Comparison of ENCODE assay signal across 1 cellular context in genomic region chr22:41539146-41540005, GRCh38.
TF ChIP-seq lines count a peak whose summit lies in the region.

No MANE protein-coding gene starts in this region.

TF ChIP-seq in GM23338, 12 proteins besides CTCF, POLR2A, EP300 and RAD21:
- TF ChIP-seq STAT1 (IDR thresholded peaks at IDR 0.05; ENCODE audit: unreplicated experiment) (no peak), ZNF114 (CRISPR knock-in tag; IDR thresholded peaks at IDR 0.05) (no peak), POLR2AphosphoS5 (IDR thresholded peaks at IDR 0.05; ENCODE audit: low read depth) (no peak), EZH2phosphoT487 (IDR thresholded peaks at IDR 0.05; ENCODE audit: unreplicated experiment) (no peak), NANOG (IDR thresholded peaks at IDR 0.05; ENCODE audit: borderline replicate concordance) (no peak), ZNF462 (CRISPR knock-in tag; IDR thresholded peaks at IDR 0.05) (no peak), ZNF331 (CRISPR knock-in tag; IDR thresholded peaks at IDR 0.05; ENCODE audit: low read depth) (no peak), REST (IDR thresholded peaks at IDR 0.05; ENCODE audit: unreplicated experiment) (no peak), JUNB (IDR thresholded peaks at IDR 0.05; ENCODE audit: unreplicated experiment) (no peak), CREB1 (CRISPR knock-in tag; IDR thresholded peaks at IDR 0.05; ENCODE audit: low read depth) (no peak)
